In the genomic region with DNA sequence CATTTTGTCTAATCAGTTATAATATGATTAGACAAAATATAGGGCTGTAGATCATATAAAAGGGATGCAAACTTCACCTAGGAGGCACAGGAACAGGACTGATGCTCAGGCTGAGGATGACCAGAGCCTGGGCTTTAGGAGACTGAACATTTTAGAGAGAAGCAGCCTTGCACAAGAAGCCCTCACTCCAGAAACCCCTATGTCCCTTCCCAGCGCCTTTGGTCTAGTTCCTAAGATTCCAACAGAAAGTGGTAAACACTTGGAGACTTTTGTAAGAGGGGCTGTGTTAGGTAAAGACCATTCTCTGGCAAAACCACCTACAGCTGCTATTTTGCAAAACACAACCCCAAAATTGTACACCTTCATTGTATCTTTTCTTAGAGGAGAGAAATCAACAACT, we compare ENCODE assay signal across 25 cellular contexts.
"Had no signal": no experiment of that assay in that cellular context is flagged by ENCODE, and none has a peak within 500 bp of the region (broad histone marks: within the 10 kb centered on the region; RNA-seq: fewer than 3 reads in every experiment).

No MANE protein-coding gene starts in this region.

- H3K27ac ChIP-seq: coronary artery, dorsolateral prefrontal cortex, epithelial cell of prostate, esophagus squamous epithelium, gastrocnemius medialis, heart right ventricle, left lung, lower lobe of right lung had no signal

- ATAC-seq: effector memory CD8-positive, alpha-beta T cell; esophagus mucosa; gastrocnemius medialis; heart right ventricle; left cardiac atrium; left lung; left ventricle myocardium superior; lower lobe of right lung; mucosa of descending colon had no signal

- H3K27ac Mint-ChIP-seq: endodermal cell, mesothelial cell of epicardium, naive B cell had no signal

- DNase-seq: dermis blood vessel endothelial cell; dorsolateral prefrontal cortex; effector CD4-positive, alpha-beta T cell; effector memory CD8-positive, alpha-beta T cell; endodermal cell; erythroblast; esophagus squamous epithelium; foreskin fibroblast; foreskin melanocyte; gastrocnemius medialis; glutamatergic neuron; head of caudate nucleus; heart right ventricle; hippocampal formation; left cardiac atrium; left lung; left ventricle myocardium superior; lower lobe of right lung; mesenchymal stem cell; mucosa of descending colon; naive B cell had no signal

- H3K4me3 ChIP-seq: coronary artery, dorsolateral prefrontal cortex, esophagus squamous epithelium, gastrocnemius medialis, heart right ventricle, left lung, lower lobe of right lung, mucosa of descending colon had no signal

- H3K9me3 Mint-ChIP-seq: effector memory CD8-positive, alpha-beta T cell; endodermal cell; mesothelial cell of epicardium had no signal

- H3K27me3 ChIP-seq: dorsolateral prefrontal cortex, esophagus squamous epithelium, gastrocnemius medialis, heart right ventricle, left lung had no signal

- H3K27me3 Mint-ChIP-seq: effector memory CD8-positive, alpha-beta T cell; naive B cell had no signal

- H3K9me3 ChIP-seq: esophagus squamous epithelium, gastrocnemius medialis, heart right ventricle, left lung, lower lobe of right lung, mucosa of descending colon had no signal

- H3K4me1 ChIP-seq: esophagus squamous epithelium, gastrocnemius medialis, heart right ventricle, left lung, lower lobe of right lung had no signal

- H3K4me1 Mint-ChIP-seq: endodermal cell, mesothelial cell of epicardium, naive B cell had no signal

- H3K4me3 Mint-ChIP-seq: effector memory CD8-positive, alpha-beta T cell; endodermal cell; mesothelial cell of epicardium; naive B cell had no signal
